In the genomic region with DNA sequence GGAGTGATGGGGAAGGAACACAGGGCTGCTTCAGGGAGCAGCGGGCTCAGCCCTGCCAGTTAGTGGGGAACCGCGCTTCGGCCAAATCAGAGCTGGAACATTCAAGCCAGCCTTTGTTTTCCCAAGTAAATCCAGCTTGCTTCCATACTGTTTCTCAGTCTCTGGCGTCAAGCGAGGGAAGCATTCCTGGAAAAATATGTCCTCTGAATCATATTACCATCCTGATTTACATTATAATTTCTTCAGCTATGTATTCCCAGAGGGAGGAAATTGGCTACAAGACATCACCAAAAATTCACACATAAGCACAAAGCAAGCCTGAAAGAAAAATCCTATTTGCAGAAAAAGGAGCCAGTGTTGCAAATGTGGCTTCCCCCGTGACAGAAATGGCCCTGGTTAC, we compare ENCODE assay signal across 17 cellular contexts.
"Had no signal": no experiment of that assay in that cellular context is flagged by ENCODE, and none has a peak within 500 bp of the region (broad histone marks: within the 10 kb centered on the region; RNA-seq: fewer than 3 reads in every experiment).

No MANE protein-coding gene starts in this region.

- H3K27ac ChIP-seq: colonic mucosa, gastroesophageal sphincter, heart right ventricle, lower lobe of right lung, suprapubic skin had no signal

- H3K9me3 ChIP-seq: colonic mucosa, gastroesophageal sphincter, lower lobe of right lung, suprapubic skin had no signal

- H3K4me1 ChIP-seq: colonic mucosa, gastroesophageal sphincter, heart right ventricle, lower lobe of right lung had no signal

- DNase-seq: activated CD4-positive, alpha-beta T cell treated with anti-CD3 and anti-CD28 coated beads for 1 hour; activated CD4-positive, alpha-beta T cell treated with anti-CD3 and anti-CD28 coated beads, Interleukin-2, amount 50 U/mL, for 4 hours; activated naive CD4-positive, alpha-beta T cell treated with anti-CD3 and anti-CD28 coated beads for 36 hours; colonic mucosa; effector CD4-positive, alpha-beta T cell; heart right ventricle; left colon; lower lobe of right lung; midbrain; stimulated activated CD4-positive, alpha-beta T cell treated with anti-CD3 and anti-CD28 coated beads, Interleukin-4, amount 100 ng/mL, for 1 hour; stimulated activated naive CD4-positive, alpha-beta T cell; T-helper 1 cell had no signal

- H3K4me3 Mint-ChIP-seq: activated naive CD4-positive, alpha-beta T cell treated with anti-CD3 and anti-CD28 coated beads for 36 hours; type B pancreatic cell had no signal

- H3K27me3 ChIP-seq: colonic mucosa, heart right ventricle, suprapubic skin had no signal

- H3K36me3 ChIP-seq: colonic mucosa, gastroesophageal sphincter, heart right ventricle, lower lobe of right lung, suprapubic skin had no signal

- H3K4me3 ChIP-seq: colonic mucosa, gastroesophageal sphincter, heart right ventricle, lower lobe of right lung, suprapubic skin had no signal

- H3K9me3 Mint-ChIP-seq: activated naive CD4-positive, alpha-beta T cell treated with anti-CD3 and anti-CD28 coated beads for 36 hours; activated T-helper 2 cell treated with anti-CD3 and anti-CD28 coated beads, Interferon-gamma antibody, Interleukin-2, Interleukin-4, amounts not matched to agents 10 μg/mL and 5 μg/mL and 100 μg/mL, durations not matched to agents 14 hours and 24 hours and 36 hours had no signal

- ATAC-seq: gastroesophageal sphincter, heart right ventricle, left colon, lower lobe of right lung, SK-N-SH treated with all-trans-retinoic acid at 6 μM for 48 hours had no signal

- H3K36me3 Mint-ChIP-seq: type B pancreatic cell had no signal

- H3K27ac Mint-ChIP-seq: activated naive CD4-positive, alpha-beta T cell treated with anti-CD3 and anti-CD28 coated beads for 36 hours; activated T-helper 2 cell treated with anti-CD3 and anti-CD28 coated beads, Interferon-gamma antibody, Interleukin-2, Interleukin-4, amounts not matched to agents 10 μg/mL and 5 μg/mL and 100 μg/mL, durations not matched to agents 14 hours and 24 hours and 36 hours; type B pancreatic cell had no signal
